In the genomic region with DNA sequence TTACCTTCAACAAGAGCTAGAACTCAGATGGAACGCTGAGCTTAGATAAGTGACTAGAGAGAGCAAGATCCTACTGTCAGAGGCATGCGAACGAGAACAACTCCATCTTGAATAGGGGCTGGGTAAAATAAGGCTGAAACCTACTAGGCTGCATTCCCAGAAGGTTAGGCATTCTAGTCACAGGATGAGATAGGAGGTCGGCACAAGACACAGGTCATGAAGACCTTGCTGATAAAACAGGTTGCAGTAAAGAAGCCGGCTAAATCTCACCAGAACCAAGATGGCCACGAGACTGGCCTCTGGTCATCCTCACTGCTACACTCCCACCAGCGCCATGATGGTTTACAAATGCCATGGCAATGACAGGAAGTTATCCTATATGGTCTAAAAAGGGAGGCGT, we compare ENCODE assay signal across 1 cellular context.
TF ChIP-seq lines count a peak whose summit lies in the region.

No MANE protein-coding gene starts in this region.

TF ChIP-seq in IMR-90, 13 proteins besides CTCF, POLR2A, EP300 and RAD21:
- TF ChIP-seq CEBPB (IDR thresholded peaks at IDR 0.05; ENCODE audit: low read depth, low read length): no peak
- TF ChIP-seq ELK1 (IDR thresholded peaks at IDR 0.05; ENCODE audit: borderline replicate concordance, low read depth, low read length): no peak
- TF ChIP-seq NFE2L2 (IDR thresholded peaks at IDR 0.05; ENCODE audit: low read depth, low read length): no peak
- no peak for TF ChIP-seq FOS (IDR thresholded peaks at IDR 0.05; ENCODE audit: low read depth, low read length)
- TF ChIP-seq MAZ (IDR thresholded peaks at IDR 0.05; ENCODE audit: borderline replicate concordance, low read depth, low read length): no peak
- no peak for TF ChIP-seq CHD1 (IDR thresholded peaks at IDR 0.05; ENCODE audit: low read depth, low read length)
- no peak for TF ChIP-seq MAFK (IDR thresholded peaks at IDR 0.05; ENCODE audit: low read depth, low read length)
